8 cellular contexts compared by ENCODE assay signal in genomic region chr4:120921456-120922389, GRCh38. TPM values are rescaled to one million over a fixed set of nuclear protein-coding genes. Genes with fewer than 3 reads are reported as not detected.
DNase-seq lines count a peak whose midpoint lies in the region; ATAC-seq and TF ChIP-seq lines count a peak whose summit lies in the region.

No MANE protein-coding gene starts in this region.

- CTCF ChIA-PET in SK-N-SH (lab: Yijun Ruan, JAX), result interaction anchor here (1.3 to 3.7 kb wide), 2 partner anchors 91 to 204 kb away, joined by 4 to 15 read pairs; no protein-coding TSS in a partner anchor
- CTCF ChIA-PET in MCF 10A (lab: Yijun Ruan, JAX), result interaction anchor here (0.6 to 1.1 kb wide), 5 partner anchors 131 to 872 kb away, joined by 3 to 4 read pairs (median 3); no protein-coding TSS in a partner anchor

- TSS peak; percentile 68 for BruUV-seq in MCF 10A (replicated peaks; lab: Mats Ljungman, UMichigan)

- H3K27ac ChIP-seq in SK-N-SH (ENCODE audit: low read depth in 2 of 2, low read length in 1 of 2), result peak overlapping the region; percentile 61 to 93

- H3K27ac Mint-ChIP-seq in MCF 10A (ENCODE audit: low read depth, unreplicated experiment), result peak overlapping the region; percentile 93

- H3K4me1 ChIP-seq in SK-N-SH (ENCODE audit: control insufficient read depth in 1 of 2, insufficient read depth in 2 of 2, low read depth in 1 of 2, low read length in 1 of 2), result peaks cover 0 to 19% of the 10 kb centered on the region in 2 experiments; a peak in 2 of 4 replicates

- H3K4me3 ChIP-seq in SK-N-SH (ENCODE audit: low read depth in 2 of 2, low read length in 1 of 2), result peak overlapping the region; percentile 75 to 83

- no peaks in the 10 kb centered on the region for H3K27me3 ChIP-seq in SK-N-SH (ENCODE audit: insufficient read depth)

- 7% methylated on average over 19 of the region's 53 CpGs for WGBS in SK-N-SH (ENCODE audit: low lambda C conversion rate)

- no peak for ATAC-seq in HG02840 (IDR thresholded peaks at IDR 0.05; ENCODE audit: low FRiP score, unreplicated experiment)

- POLR2A ChIA-PET in SK-N-SH (lab: Yijun Ruan, JAX) (no interaction called here), MCF 10A (lab: Yijun Ruan, JAX) (interaction anchor here (0.7 to 1.1 kb wide), 2 partner anchors 62 to 775 kb away, joined by 3 to 4 read pairs; partner anchors contain the start of gene ANXA5)

- H2AFZ ChIP-seq in SK-N-SH (ENCODE audit: low read depth), result peak overlapping the region; percentile 93

- no peaks in the 10 kb centered on the region for H4K20me1 ChIP-seq in SK-N-SH (ENCODE audit: insufficient read depth)

- intact Hi-C loops in MCF 10A (cut with micrococcal nuclease), result loop anchor here (2.0 kb wide), 1 partner anchor 203 kb away; no protein-coding TSS in a partner anchor
- intact Hi-C loops in posterior vena cava (cut with DNase I), result no loop called here

- no peaks in the 10 kb centered on the region for H3K36me3 ChIP-seq in SK-N-SH (replicated peaks in 1 of 2; ENCODE audit: control insufficient read depth in 1 of 2, insufficient read depth in 2 of 2, low read length in 1 of 2)

- no peaks in the 10 kb centered on the region for H3K9me3 ChIP-seq in SK-N-SH

- peaks cover 22% of the 10 kb centered on the region for H3F3A ChIP-seq in SK-N-SH (replicated peaks; ENCODE audit: insufficient read depth)

- H3K4me1 Mint-ChIP-seq in MCF 10A (ENCODE audit: insufficient read depth, unreplicated experiment), result peaks cover 8% of the 10 kb centered on the region

- TF ChIP-seq EP300 in SK-N-SH (IDR thresholded peaks at IDR 0.05; ENCODE audit: borderline replicate concordance in 1 of 2, low read depth in 1 of 2, low read length in 1 of 2), result no peak

- H3K9me2 ChIP-seq in SK-N-SH, result no peaks in the 10 kb centered on the region

- peak overlapping the region; percentile 72 for H3K4me2 ChIP-seq in SK-N-SH

- peak overlapping the region; percentile 99 for H3K4me3 Mint-ChIP-seq in MCF 10A (ENCODE audit: unreplicated experiment)

- no peaks in the 10 kb centered on the region; the same call in 1 of the 2 replicates for H3K79me2 ChIP-seq in SK-N-SH (ENCODE audit: insufficient read depth)

- no peaks in the 10 kb centered on the region for H3K9me3 Mint-ChIP-seq in MCF 10A (ENCODE audit: unreplicated experiment)

- H3K36me3 Mint-ChIP-seq in MCF 10A (ENCODE audit: insufficient read depth, unreplicated experiment), result peaks cover 9% of the 10 kb centered on the region

- peak overlapping the region; percentile 67 for H3K9ac ChIP-seq in SK-N-SH

- H3K27me3 Mint-ChIP-seq in MCF 10A (ENCODE audit: insufficient read depth, unreplicated experiment), result no peaks in the 10 kb centered on the region

- TF ChIP-seq CTCF in SK-N-SH (IDR thresholded peaks at IDR 0.05), result no peak
- no peak for TF ChIP-seq CTCF in MCF 10A (IDR thresholded peaks at IDR 0.05; ENCODE audit: unreplicated experiment)

- no peak for TF ChIP-seq RAD21 in SK-N-SH (IDR thresholded peaks at IDR 0.05; ENCODE audit: low read length)

- peak; percentile 74 for DNase-seq in activated effector memory CD4-positive, alpha-beta T cell treated with anti-CD3 and anti-CD28 coated beads, Interleukin-2, amount 50 U/mL, for 16 hours
- no peak for DNase-seq in activated effector memory CD4-positive, alpha-beta T cell treated with Interleukin-2 at 50 U/mL for 16 hours
- DNase-seq in SK-N-SH (no peak), MCF 10A (ENCODE audit: unreplicated experiment) (peak; percentile 68), hypothalamus (lab: John Stamatoyannopoulos, UW) (peak in 40 of 51 donors; percentile 1 to 66 (median 34)), posterior vena cava (ENCODE audit: low spot score) (peak; percentile 92), GF-D8 (lab: John Stamatoyannopoulos, UW) (no peak)

TF ChIP-seq in SK-N-SH, 30 proteins besides CTCF, POLR2A, EP300 and RAD21 (continues in another document):
- no peak for TF ChIP-seq GATA2 (CRISPR knock-in tag; IDR thresholded peaks at IDR 0.05)
- no peak for TF ChIP-seq RFX5 (IDR thresholded peaks at IDR 0.05; ENCODE audit: low read length)
- TF ChIP-seq PBX3 (IDR thresholded peaks at IDR 0.05), result 0 out of 2 replicates have a peak, but pooled peaks have one; percentile 7
- no peak for TF ChIP-seq REST (IDR thresholded peaks at IDR 0.05; ENCODE audit: low read depth, low read length)
- TF ChIP-seq RCOR1 (IDR thresholded peaks at IDR 0.05; ENCODE audit: low read length), result no peak
- TF ChIP-seq RXRA (IDR thresholded peaks at IDR 0.05; ENCODE audit: borderline replicate concordance, low read depth), result no peak
- TF ChIP-seq GABPA (IDR thresholded peaks at IDR 0.05; ENCODE audit: low read depth), result peak; percentile 72
- TF ChIP-seq TEAD4 (IDR thresholded peaks at IDR 0.05; ENCODE audit: borderline replicate concordance, insufficient read depth), result 0 out of 2 replicates have a peak, but pooled peaks have one; percentile 22
- TF ChIP-seq IRF3 (IDR thresholded peaks at IDR 0.05; ENCODE audit: low read depth, low read length), result no peak
- no peak for TF ChIP-seq CHD2 (IDR thresholded peaks at IDR 0.05; ENCODE audit: low read length, partially characterized antibody)
- 0 out of 2 replicates have a peak, but pooled peaks have one; percentile 17 for TF ChIP-seq MXI1 (IDR thresholded peaks at IDR 0.05; ENCODE audit: low read depth, low read length)
- peak; percentile 9; the same call in 1 of the 2 replicates for TF ChIP-seq TCF12 (IDR thresholded peaks at IDR 0.05)
- TF ChIP-seq MAX (IDR thresholded peaks at IDR 0.05; ENCODE audit: low read depth), result peak; percentile 95
- TF ChIP-seq EZH2phosphoT487 (IDR thresholded peaks at IDR 0.05; ENCODE audit: borderline replicate concordance, low read depth), result no peak
- peak; percentile 56; the same call in 1 of the 2 replicates for TF ChIP-seq ELF1 (IDR thresholded peaks at IDR 0.05)
- no peak for TF ChIP-seq FOXM1 (IDR thresholded peaks at IDR 0.05; ENCODE audit: low read depth)
- no peak for TF ChIP-seq FOXJ3 (CRISPR knock-in tag; IDR thresholded peaks at IDR 0.05)
- no peak for TF ChIP-seq SMC3 (IDR thresholded peaks at IDR 0.05; ENCODE audit: low read depth, low read length)

RNA-seq across cellular contexts. Expression of gene PRDM5, which starts 0.8 kb away (rescaled TPM):
- 3.8 and 5.4 TPM in 2 replicates for polyA plus RNA-seq in SK-N-SH (2012; rRNA removed)
- 3.9 and 4.2 TPM in 2 replicates for polyA plus RNA-seq in SK-N-SH (2012; cell fraction: cytosol; rRNA removed)
- polyA plus RNA-seq in SK-N-SH (2012; cell fraction: nucleus; rRNA removed), result 6.0 and 11.5 TPM in 2 replicates
- total RNA-seq in MCF 10A (2022) (6.4 and 7.3 TPM in 2 replicates), posterior vena cava (10 to 100 TPM; 16.3 to 19.4 TPM)

Comparison
In these comparisons a context has a peak if more than half of its experiments do, and no peak if none do; other contexts are left out.
1. DNase-seq: peak in activated effector memory CD4-positive, alpha-beta T cell treated with anti-CD3 and anti-CD28 coated beads, Interleukin-2, amount 50 U/mL, for 16 hours (single experiment), MCF 10A (single experiment), hypothalamus (40 of 51) and posterior vena cava (single experiment); none in activated effector memory CD4-positive, alpha-beta T cell treated with Interleukin-2 at 50 U/mL for 16 hours (single experiment), SK-N-SH (single experiment) and GF-D8 (single experiment).